ENCODE assay signal across 22 cellular contexts in genomic region chr7:86937499-86937898, GRCh38.
"Had no signal": no experiment of that assay in that cellular context is flagged by ENCODE, and none has a peak within 500 bp of the region (broad histone marks: within the 10 kb centered on the region; RNA-seq: fewer than 3 reads in every experiment).

No MANE protein-coding gene starts in this region.

- H3K27ac ChIP-seq: esophagus squamous epithelium, foreskin keratinocyte, left ventricle myocardium inferior, lower lobe of right lung, parathyroid adenoma, prostate gland, sigmoid colon, skin epidermis, thoracic aorta, transverse colon had no signal

- H3K36me3 Mint-ChIP-seq: immature natural killer cell; natural killer cell treated with Interleukin-12 subunit alpha and Interleukin-12 subunit beta and Interleukin-15 and Interleukin-18, amount 100 ng/mL, for 72 hours; stimulated activated naive B cell treated with anti-CD40 and anti-IgM and Interleukin-4, amounts not matched to agents 10 μg/mL and 1 μg/mL and 100 μg/mL, for 72 hours had no signal

- H3K27me3 Mint-ChIP-seq: dendritic cell treated with granulocyte-macrophage colony-stimulating factor and Interleukin-4, amounts not matched to agents 40 ng/mL and 50 ng/mL, for 4 days; memory B cell; stimulated activated naive B cell treated with anti-CD40 and anti-IgM and Interleukin-4, amounts not matched to agents 10 μg/mL and 1 μg/mL and 100 μg/mL, for 72 hours; stimulated activated naive CD8-positive, alpha-beta T cell treated with anti-CD3 and anti-CD28 coated beads, Interleukin-15, amount 100 ng/mL, for 72 hours had no signal

- H2AFZ ChIP-seq: parathyroid adenoma had no signal

- H3K9me3 Mint-ChIP-seq: dendritic cell treated with granulocyte-macrophage colony-stimulating factor and Interleukin-4, amounts not matched to agents 40 ng/mL and 50 ng/mL, for 4 days; immature natural killer cell; memory B cell; natural killer cell treated with Interleukin-12 subunit alpha and Interleukin-12 subunit beta and Interleukin-15 and Interleukin-18, amount 100 ng/mL, for 72 hours; stimulated activated naive B cell treated with anti-CD40 and anti-IgM and Interleukin-4, amounts not matched to agents 10 μg/mL and 1 μg/mL and 100 μg/mL, for 72 hours; stimulated activated naive CD8-positive, alpha-beta T cell treated with anti-CD3 and anti-CD28 coated beads, Interleukin-15, amount 100 ng/mL, for 72 hours had no signal

- DNase-seq: esophagus squamous epithelium; foreskin keratinocyte; immature natural killer cell; left ventricle myocardium inferior; lower lobe of right lung; midbrain; occipital lobe; retina; sigmoid colon; stimulated activated CD4-positive, alpha-beta T cell treated with anti-CD3 and anti-CD28 coated beads, Interleukin-2, amount 100 ng/mL, for 24 hours; stimulated activated CD4-positive, alpha-beta T cell treated with anti-CD3 and anti-CD28 coated beads, Interleukin-4, amount 100 ng/mL, for 4 hours; stimulated activated naive B cell treated with anti-CD40 and anti-IgM and Interleukin-4, amounts not matched to agents 10 μg/mL and 1 μg/mL and 100 μg/mL, for 72 hours; stimulated activated naive CD8-positive, alpha-beta T cell treated with anti-CD3 and anti-CD28 coated beads, Interleukin-15, amount 100 ng/mL, for 72 hours; substantia nigra; transverse colon had no signal

- H3K9me3 ChIP-seq: esophagus squamous epithelium, left ventricle myocardium inferior, lower lobe of right lung, prostate gland, sigmoid colon, thoracic aorta, transverse colon had no signal

- H3K4me1 Mint-ChIP-seq: immature natural killer cell; stimulated activated naive CD8-positive, alpha-beta T cell treated with anti-CD3 and anti-CD28 coated beads, Interleukin-15, amount 100 ng/mL, for 72 hours had no signal

- H3K27ac Mint-ChIP-seq: dendritic cell treated with granulocyte-macrophage colony-stimulating factor and Interleukin-4, amounts not matched to agents 40 ng/mL and 50 ng/mL, for 4 days; immature natural killer cell; memory B cell; natural killer cell treated with Interleukin-12 subunit alpha and Interleukin-12 subunit beta and Interleukin-15 and Interleukin-18, amount 100 ng/mL, for 72 hours; stimulated activated naive B cell treated with anti-CD40 and anti-IgM and Interleukin-4, amounts not matched to agents 10 μg/mL and 1 μg/mL and 100 μg/mL, for 72 hours; stimulated activated naive CD8-positive, alpha-beta T cell treated with anti-CD3 and anti-CD28 coated beads, Interleukin-15, amount 100 ng/mL, for 72 hours had no signal

- H3K4me3 ChIP-seq: esophagus squamous epithelium, left ventricle myocardium inferior, lower lobe of right lung, prostate gland, sigmoid colon, skin epidermis, thoracic aorta, transverse colon had no signal

- H3K36me3 ChIP-seq: esophagus squamous epithelium, left ventricle myocardium inferior, prostate gland, sigmoid colon, thoracic aorta, transverse colon had no signal

- H3K4me1 ChIP-seq: esophagus squamous epithelium, foreskin keratinocyte, parathyroid adenoma, prostate gland, sigmoid colon had no signal

- ATAC-seq: foreskin keratinocyte; lower lobe of right lung; natural killer cell treated with Interleukin-12 subunit alpha and Interleukin-12 subunit beta and Interleukin-15 and Interleukin-18, amount 100 ng/mL, for 72 hours; stimulated activated naive B cell treated with anti-CD40 and anti-IgM and Interleukin-4, amounts not matched to agents 10 μg/mL and 1 μg/mL and 100 μg/mL, for 72 hours; stimulated activated naive CD8-positive, alpha-beta T cell treated with anti-CD3 and anti-CD28 coated beads, Interleukin-15, amount 100 ng/mL, for 72 hours had no signal

- H3K27me3 ChIP-seq: esophagus squamous epithelium, foreskin keratinocyte, sigmoid colon, transverse colon had no signal

- H3K79me2 ChIP-seq: parathyroid adenoma had no signal

- H3K4me3 Mint-ChIP-seq: dendritic cell treated with granulocyte-macrophage colony-stimulating factor and Interleukin-4, amounts not matched to agents 40 ng/mL and 50 ng/mL, for 4 days; immature natural killer cell; memory B cell; natural killer cell treated with Interleukin-12 subunit alpha and Interleukin-12 subunit beta and Interleukin-15 and Interleukin-18, amount 100 ng/mL, for 72 hours; stimulated activated naive B cell treated with anti-CD40 and anti-IgM and Interleukin-4, amounts not matched to agents 10 μg/mL and 1 μg/mL and 100 μg/mL, for 72 hours; stimulated activated naive CD8-positive, alpha-beta T cell treated with anti-CD3 and anti-CD28 coated beads, Interleukin-15, amount 100 ng/mL, for 72 hours had no signal

- H3K9ac ChIP-seq: parathyroid adenoma had no signal
